Comparison of ENCODE assay signal across 7 cellular contexts in genomic region chr15:23564798-23565394, GRCh38. TPM values are rescaled to one million over a fixed set of nuclear protein-coding genes. Genes with fewer than 3 reads are reported as not detected.
DNase-seq lines count a peak whose midpoint lies in the region; ATAC-seq and TF ChIP-seq lines count a peak whose summit lies in the region.

No MANE protein-coding gene starts in this region.

- ATAC-seq in HG03097 (IDR thresholded peaks at IDR 0.05; ENCODE audit: low FRiP score, unreplicated experiment): no peak
- ATAC-seq in mucosa of descending colon: no peak

- peaks cover 0 to 8% (median 4%) of the 10 kb centered on the region in 5 experiments for H3K9me3 Mint-ChIP-seq in brain
- H3K9me3 Mint-ChIP-seq in progenitor cell of endocrine pancreas (ENCODE audit: low read depth): peaks cover 17% of the 10 kb centered on the region

- peak overlapping the region; percentile 94 to 99 (median 98) for H3K27ac Mint-ChIP-seq in brain
- peak overlapping the region; percentile 78 for H3K27ac Mint-ChIP-seq in progenitor cell of endocrine pancreas

- TF ChIP-seq CTCF in brain (conservative IDR thresholded peaks at IDR 0.05) (no peak), progenitor cell of endocrine pancreas (IDR thresholded peaks at IDR 0.05; ENCODE audit: unreplicated experiment) (no peak), mucosa of descending colon (IDR thresholded peaks at IDR 0.05) (no peak)

- H3K4me1 Mint-ChIP-seq in brain (peaks cover 61% of the 10 kb centered on the region), progenitor cell of endocrine pancreas (ENCODE audit: low read depth) (peaks cover 16% of the 10 kb centered on the region)

- peak; percentile 17 for DNase-seq in ELR (ENCODE audit: low read depth)
- DNase-seq in NCI-H2227 (lab: John Stamatoyannopoulos, UW; ENCODE audit: unreplicated experiment): peak; percentile 44
- DNase-seq in progenitor cell of endocrine pancreas (ENCODE audit: low spot score, unreplicated experiment): no peak
- DNase-seq in mucosa of descending colon: no peak
- DNase-seq in iPS-NIHi11 (ENCODE audit: low spot score): no peak

- peak overlapping the region; percentile 83 to 94 (median 88) for H3K4me3 Mint-ChIP-seq in brain
- H3K4me3 Mint-ChIP-seq in progenitor cell of endocrine pancreas (ENCODE audit: low read depth): no peak overlapping the region

- intact Hi-C loops in mucosa of descending colon (cut with DNase I, micrococcal nuclease): no loop called here

- H3K27me3 Mint-ChIP-seq in brain (peaks cover 9% of the 10 kb centered on the region), progenitor cell of endocrine pancreas (no peaks in the 10 kb centered on the region)

- no peaks in the 10 kb centered on the region for H3K36me3 Mint-ChIP-seq in brain
- H3K36me3 Mint-ChIP-seq in progenitor cell of endocrine pancreas (ENCODE audit: insufficient read depth): peaks cover 10% of the 10 kb centered on the region

- no peaks in the 10 kb centered on the region for H3K36me3 ChIP-seq in mucosa of descending colon (ENCODE audit: low read depth)

- H3K4me3 ChIP-seq in mucosa of descending colon: no peak overlapping the region

- H3K4me1 ChIP-seq in mucosa of descending colon (ENCODE audit: low read depth): no peaks in the 10 kb centered on the region

- peaks cover 5% of the 10 kb centered on the region for H3K9me3 ChIP-seq in mucosa of descending colon

RNA-seq across cellular contexts. Expression of gene MKRN3, which starts 0.6 kb away (rescaled TPM):
- 6.5 TPM for polyA plus RNA-seq in brain (ENCODE audit: insufficient read depth, low read depth, low replicate concordance)
- total RNA-seq in progenitor cell of endocrine pancreas (0.24 and 0.46 TPM in 2 replicates), mucosa of descending colon (1 to 10 TPM in 1 of 3 donors, under 1 TPM in 1, not detected in 1; 0.61 to 3.6 TPM)

Comparison
In these comparisons a context has a peak if more than half of its experiments do, and no peak if none do; other contexts are left out.
1. DNase-seq: peak in ELR (single experiment) and NCI-H2227 (single experiment); none in progenitor cell of endocrine pancreas (single experiment), mucosa of descending colon (0 of 3) and iPS-NIHi11 (single experiment).